1 cellular context compared by ENCODE assay signal in genomic region chr10:72097448-72098300, GRCh38.
TF ChIP-seq lines count a peak whose summit lies in the region.

No MANE protein-coding gene starts in this region.

TF ChIP-seq in HEK293, 187 proteins besides CTCF, POLR2A, EP300 and RAD21 (continued from another document):
- TF ChIP-seq ZSCAN4 (tag by site-specific recombination; IDR thresholded peaks at IDR 0.05), result peak; percentile 76; the same call in 1 of the 2 replicates
- no peak for TF ChIP-seq ZFP3 (tag by site-specific recombination; IDR thresholded peaks at IDR 0.05; ENCODE audit: low read depth)
- no peak for TF ChIP-seq ZNF473 (tag by site-specific recombination; IDR thresholded peaks at IDR 0.05)
- TF ChIP-seq ZBTB11 (tag by site-specific recombination; conservative IDR thresholded peaks at IDR 0.05; ENCODE audit: low read depth), result no peak
- no peak for TF ChIP-seq ZNF777 (tag by site-specific recombination; IDR thresholded peaks at IDR 0.05; ENCODE audit: borderline replicate concordance)
- TF ChIP-seq ZBTB8A (tag by site-specific recombination; IDR thresholded peaks at IDR 0.05), result no peak
- TF ChIP-seq ZNF248 (tag by site-specific recombination; IDR thresholded peaks at IDR 0.05), result no peak
